ENCODE assay signal across 8 cellular contexts in genomic region chr16:85369741-85370528, GRCh38.
DNase-seq lines count a peak whose midpoint lies in the region; ATAC-seq and TF ChIP-seq lines count a peak whose summit lies in the region.

No MANE protein-coding gene starts in this region.

- intact Hi-C loops in IMR-90 (cut with micrococcal nuclease), result loop anchor here (2.0 kb wide), 2 partner anchors 241 to 247 kb away; no protein-coding TSS in a partner anchor

- H3K9me1 ChIP-seq in IMR-90 (ENCODE audit: insufficient read depth, low read length), result peaks cover 17% of the 10 kb centered on the region

- TF ChIP-seq POLR2A in IMR-90 (IDR thresholded peaks at IDR 0.05; ENCODE audit: low read depth, low read length), result no peak

- WGBS in IMR-90 (ENCODE audit: extremely low coverage in 2 of 2, insufficient read length in 1 of 2), 2 experiments, result 69% methylated on average over 9 of the region's 20 CpGs; no CpG with 5 or more reads in 1 of the 2 experiments

- no peak overlapping the region for H3K14ac ChIP-seq in IMR-90 (replicated peaks; ENCODE audit: low read depth, low read length)

- H2BK120ac ChIP-seq in IMR-90 (ENCODE audit: low read depth, low read length), result no peak overlapping the region; the same call in 1 of the 2 replicates

- H3K79me1 ChIP-seq in IMR-90 (ENCODE audit: low read depth in 1 of 2, low read length in 2 of 2), result peaks cover 7 to 62% of the 10 kb centered on the region in 2 experiments

- peak overlapping the region; percentile 41 for H2AFZ ChIP-seq in IMR-90 (replicated peaks; ENCODE audit: low read length, poor library complexity)

- peaks cover 70% of the 10 kb centered on the region for H4K20me1 ChIP-seq in IMR-90 (ENCODE audit: insufficient read depth, low read length)

- H2AK9ac ChIP-seq in IMR-90 (replicated peaks; ENCODE audit: low read depth, low read length, poor library complexity), result peak overlapping the region; percentile 79

- H2AK5ac ChIP-seq in IMR-90 (ENCODE audit: low read depth, low read length), result peak overlapping the region; percentile 89

- CTCF ChIA-PET in IMR-90 (lab: Yijun Ruan, JAX), result interaction anchor here (0.5 to 1.5 kb wide), 3 partner anchors 8 to 246 kb away, joined by 3 to 4 read pairs (median 4); no protein-coding TSS in a partner anchor

- in situ Hi-C loops in Caki2 (cut with HindIII; ENCODE audit: low pct_unique_long_range_greater_than_20kb, low sequenced_read_pairs) (no loop called here), IMR-90 (cut with MboI; ENCODE audit: low sequenced_read_pairs) (no loop called here)

- H3K27ac ChIP-seq in IMR-90 (ENCODE audit: insufficient read depth, low read length) (no peak overlapping the region), muscle layer of duodenum (ENCODE audit: low read length) (peak overlapping the region; percentile 31), subcutaneous abdominal adipose tissue (ENCODE audit: low read depth, low read length) (peak overlapping the region; percentile 46)

- H3K4ac ChIP-seq in IMR-90 (ENCODE audit: low read depth, low read length), result peak overlapping the region; percentile 51; the same call in 1 of the 2 replicates

- H3K4me3 ChIP-seq in IMR-90 (ENCODE audit: insufficient read depth, low read depth, low read length) (no peak overlapping the region), muscle layer of duodenum (ENCODE audit: low read depth in 1 of 2, low read length in 2 of 2) (no peak overlapping the region), subcutaneous abdominal adipose tissue (ENCODE audit: low read depth in 1 of 5, low read length in 5 of 5) (no peak overlapping the region)

- TF ChIP-seq CTCF in IMR-90 (conservative IDR thresholded peaks at IDR 0.05; ENCODE audit: low read depth, low read length), result peak; percentile 70

- H3K23ac ChIP-seq in IMR-90 (ENCODE audit: low read depth, low read length), result no peak overlapping the region

- dilution Hi-C loops in IMR-90 (cut with HindIII; ENCODE audit: low sequenced_read_pairs, unreplicated experiment), result no loop called here

- POLR2A ChIA-PET in IMR-90 (lab: Charles Lee; ENCODE audit: unreplicated experiment), result no interaction called here

- H3K18ac ChIP-seq in IMR-90 (ENCODE audit: low read depth, low read length), result no peak overlapping the region

- peak; percentile 85 for ATAC-seq in IMR-90 (ENCODE audit: low read depth)
- ATAC-seq in GM18498 (IDR thresholded peaks at IDR 0.05; ENCODE audit: unreplicated experiment), result no peak

- no TSS peak for BruUV-seq in IMR-90 (replicated peaks; lab: Mats Ljungman, UMichigan)

- H3K9me3 ChIP-seq in IMR-90 (ENCODE audit: control insufficient read depth, insufficient read depth, low read length) (no peaks in the 10 kb centered on the region), muscle layer of duodenum (ENCODE audit: control insufficient read depth in 1 of 2, low read length in 2 of 2) (no peaks in the 10 kb centered on the region), subcutaneous abdominal adipose tissue (ENCODE audit: control insufficient read depth in 5 of 5, low read length in 5 of 5) (no peaks in the 10 kb centered on the region)

- no peak overlapping the region for H2BK15ac ChIP-seq in IMR-90 (ENCODE audit: low read depth, low read length)

- no peak overlapping the region for H2BK20ac ChIP-seq in IMR-90 (ENCODE audit: low read depth, low read length)

- no peak overlapping the region for H4K8ac ChIP-seq in IMR-90 (ENCODE audit: low read depth in 2 of 2, low read length in 2 of 2)

- H3K27me3 ChIP-seq in IMR-90 (ENCODE audit: control insufficient read depth, insufficient read depth, low read length) (no peaks in the 10 kb centered on the region), muscle layer of duodenum (ENCODE audit: low read depth, low read length) (no peaks in the 10 kb centered on the region), subcutaneous abdominal adipose tissue (ENCODE audit: control insufficient read depth in 5 of 5, insufficient read depth in 4 of 5, low read length in 5 of 5) (no peaks in the 10 kb centered on the region)

- TF ChIP-seq RAD21 in IMR-90 (IDR thresholded peaks at IDR 0.05; ENCODE audit: low read length), result peak; percentile 66

- H3K4me2 ChIP-seq in IMR-90 (ENCODE audit: low read depth, low read length), result no peak overlapping the region

- no peak overlapping the region for H2BK5ac ChIP-seq in IMR-90 (ENCODE audit: low read depth, low read length, poor library complexity, severe bottlenecking)

- peak; percentile 31 for DNase-seq in Caki2 (ENCODE audit: low read depth)
- DNase-seq in IMR-90, result no peak
- DNase-seq in activated CD4-positive, alpha-beta T cell treated with anti-CD3 and anti-CD28 coated beads, Interleukin-2, amount 50 U/mL, for 1 hour, result peak; percentile 48
- peak; percentile 27 for DNase-seq in effector CD8-positive, alpha-beta T cell (lab: John Stamatoyannopoulos, UW)
- DNase-seq in OCI-M2 (lab: John Stamatoyannopoulos, UW; ENCODE audit: unreplicated experiment), result no peak

- H4K5ac ChIP-seq in IMR-90 (ENCODE audit: low read depth, low read length), result no peak overlapping the region

- H3K9ac ChIP-seq in IMR-90 (ENCODE audit: low read depth, low read length) (no peak overlapping the region), subcutaneous abdominal adipose tissue (ENCODE audit: low read length in 5 of 5) (peak overlapping the region in 2 of 5 donors; percentile 6 to 26)

- H3K56ac ChIP-seq in IMR-90 (ENCODE audit: extremely low read depth, insufficient read depth, low read length), result no peak overlapping the region

- peaks cover 24% of the 10 kb centered on the region for H3K4me1 ChIP-seq in IMR-90 (ENCODE audit: control insufficient read depth, insufficient read depth, low read length)
- H3K4me1 ChIP-seq in muscle layer of duodenum (ENCODE audit: control insufficient read depth in 1 of 2, insufficient read depth in 2 of 2, low read length in 2 of 2), result peaks cover 10 to 76% of the 10 kb centered on the region in 2 donors
- H3K4me1 ChIP-seq in subcutaneous abdominal adipose tissue (ENCODE audit: control insufficient read depth in 5 of 5, insufficient read depth in 5 of 5, low read length in 5 of 5), result peaks cover 13 to 71% (median 43%) of the 10 kb centered on the region in 5 donors

- H4K91ac ChIP-seq in IMR-90 (ENCODE audit: insufficient read depth, low read depth, low read length), result peak overlapping the region; percentile 41; the same call in 1 of the 2 replicates

- H3K36me3 ChIP-seq in IMR-90 (ENCODE audit: control insufficient read depth, insufficient read depth, low read length), result no peaks in the 10 kb centered on the region
- no peaks in the 10 kb centered on the region for H3K36me3 ChIP-seq in muscle layer of duodenum (ENCODE audit: control insufficient read depth in 1 of 2, insufficient read depth in 2 of 2, low read length in 2 of 2)
- no peaks in the 10 kb centered on the region for H3K36me3 ChIP-seq in subcutaneous abdominal adipose tissue (ENCODE audit: control insufficient read depth in 5 of 5, insufficient read depth in 5 of 5, low read length in 5 of 5)

TF ChIP-seq in IMR-90, 13 proteins besides CTCF, POLR2A, EP300 and RAD21:
- TF ChIP-seq FOS (IDR thresholded peaks at IDR 0.05; ENCODE audit: low read depth, low read length) (no peak), RCOR1 (IDR thresholded peaks at IDR 0.05; ENCODE audit: insufficient replicate concordance, low read length) (no peak), NFE2L2 (IDR thresholded peaks at IDR 0.05; ENCODE audit: low read depth, low read length) (no peak), MXI1 (IDR thresholded peaks at IDR 0.05; ENCODE audit: borderline replicate concordance, low read depth, low read length) (no peak), CHD1 (IDR thresholded peaks at IDR 0.05; ENCODE audit: low read depth, low read length) (no peak), RFX5 (IDR thresholded peaks at IDR 0.05; ENCODE audit: low read depth, low read length) (no peak), SMC3 (IDR thresholded peaks at IDR 0.05; ENCODE audit: low read depth, low read length) (peak; percentile 68), CEBPB (IDR thresholded peaks at IDR 0.05; ENCODE audit: low read depth, low read length) (no peak), MAZ (IDR thresholded peaks at IDR 0.05; ENCODE audit: borderline replicate concordance, low read depth, low read length) (peak; percentile 64; the same call in 1 of the 2 replicates), MAFK (IDR thresholded peaks at IDR 0.05; ENCODE audit: low read depth, low read length) (no peak), BHLHE40 (IDR thresholded peaks at IDR 0.05; ENCODE audit: low read depth, low read length) (no peak)
- TF ChIP-seq, protein P1, sequence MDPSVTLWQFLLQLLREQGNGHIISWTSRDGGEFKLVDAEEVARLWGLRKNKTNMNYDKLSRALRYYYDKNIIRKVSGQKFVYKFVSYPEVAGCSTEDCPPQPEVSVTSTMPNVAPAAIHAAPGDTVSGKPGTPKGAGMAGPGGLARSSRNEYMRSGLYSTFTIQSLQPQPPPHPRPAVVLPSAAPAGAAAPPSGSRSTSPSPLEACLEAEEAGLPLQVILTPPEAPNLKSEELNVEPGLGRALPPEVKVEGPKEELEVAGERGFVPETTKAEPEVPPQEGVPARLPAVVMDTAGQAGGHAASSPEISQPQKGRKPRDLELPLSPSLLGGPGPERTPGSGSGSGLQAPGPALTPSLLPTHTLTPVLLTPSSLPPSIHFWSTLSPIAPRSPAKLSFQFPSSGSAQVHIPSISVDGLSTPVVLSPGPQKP (IDR thresholded peaks at IDR 0.05; ENCODE audit: borderline replicate concordance, low read depth, low read length), result no peak
- TF ChIP-seq, protein P2, sequence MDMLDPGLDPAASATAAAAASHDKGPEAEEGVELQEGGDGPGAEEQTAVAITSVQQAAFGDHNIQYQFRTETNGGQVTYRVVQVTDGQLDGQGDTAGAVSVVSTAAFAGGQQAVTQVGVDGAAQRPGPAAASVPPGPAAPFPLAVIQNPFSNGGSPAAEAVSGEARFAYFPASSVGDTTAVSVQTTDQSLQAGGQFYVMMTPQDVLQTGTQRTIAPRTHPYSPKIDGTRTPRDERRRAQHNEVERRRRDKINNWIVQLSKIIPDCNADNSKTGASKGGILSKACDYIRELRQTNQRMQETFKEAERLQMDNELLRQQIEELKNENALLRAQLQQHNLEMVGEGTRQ (IDR thresholded peaks at IDR 0.05; ENCODE audit: low read depth, low read length), result no peak
TF ChIP-seq in IMR-90: peak in this region for 2.

Comparison
In these comparisons a context has a peak if more than half of its experiments do, and no peak if none do; other contexts are left out.
1. DNase-seq: peak in Caki2 (single experiment), activated CD4-positive, alpha-beta T cell treated with anti-CD3 and anti-CD28 coated beads, Interleukin-2, amount 50 U/mL, for 1 hour (single experiment) and effector CD8-positive, alpha-beta T cell (single experiment); none in IMR-90 (single experiment) and OCI-M2 (single experiment).